ENCODE assay signal across 17 cellular contexts in genomic region chr3:139456391-139456790, GRCh38. TPM values are rescaled to one million over a fixed set of nuclear protein-coding genes. Genes with fewer than 3 reads are reported as not detected.
"Had no signal": no experiment of that assay in that cellular context is flagged by ENCODE, and none has a peak within 500 bp of the region (broad histone marks: within the 10 kb centered on the region; RNA-seq: fewer than 3 reads in every experiment).

No MANE protein-coding gene starts in this region.

- H3K9me3 ChIP-seq: SK-N-SH had no signal

- DNase-seq: KBM-7, MV-4-11, NCI-H1048, NCI-H1436 treated with DMSO at 0.1 percent for 48 hours, NCI-H187 treated with DMSO at 0.1 percent for 48 hours, NCI-H2029 treated with DMSO at 0.1 percent for 48 hours, NCI-H510A treated with DMSO at 0.1 percent for 48 hours, NCI-H526 treated with DMSO at 0.1 percent for 48 hours, NCI-H774, SHP77 had no signal

- H3K4me2 ChIP-seq: SK-N-SH had no signal

- H3K9ac ChIP-seq: SK-N-SH had no signal

- ATAC-seq: Panc1 had no signal

- H3K27ac ChIP-seq: RWPE1 had no signal

RNA-seq across cellular contexts. Expression of gene RBP2, which starts 19.9 kb away (rescaled TPM):
- total RNA-seq: HT1080, LHCN-M2, MCF 10A, SK-MEL-5 had no signal
- polyA plus RNA-seq: SK-N-SH had no signal
